Comparison of ENCODE assay signal across 23 cellular contexts in the genomic region with DNA sequence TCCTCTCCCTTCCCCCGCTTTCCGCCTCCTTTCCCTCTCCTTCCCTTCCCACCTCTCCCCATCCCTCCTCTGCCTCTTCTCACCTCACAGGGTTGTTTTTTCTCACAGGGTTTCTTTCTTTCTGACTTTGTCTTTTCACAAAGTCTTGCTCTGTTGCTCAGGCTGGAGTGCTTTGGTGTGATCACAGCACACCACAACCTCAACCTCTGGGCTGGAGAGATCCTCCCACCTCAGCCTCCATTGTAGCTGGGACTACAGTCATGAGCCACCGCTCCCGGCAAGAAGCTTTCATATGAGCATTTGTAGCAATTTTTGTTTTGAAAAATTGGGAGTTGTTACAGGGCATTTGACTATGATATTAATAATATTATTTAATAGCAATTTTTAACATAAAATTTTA. TPM values are rescaled to one million over a fixed set of nuclear protein-coding genes. Genes with fewer than 3 reads are reported as not detected.
A peak's percentile ranks its signal among the peaks of the same experiment; 100 is the strongest.
DNase-seq lines count a peak whose midpoint lies in the region; ATAC-seq and TF ChIP-seq lines count a peak whose summit lies in the region.
"Had no signal": no experiment of that assay in that cellular context is flagged by ENCODE, and none has a peak within 500 bp of the region (broad histone marks: within the 10 kb centered on the region; RNA-seq: fewer than 3 reads in every experiment).

No MANE protein-coding gene starts in this region.

- H3K27ac Mint-ChIP-seq in T-helper 17 cell = peak overlapping the region; percentile 14
- H3K27ac Mint-ChIP-seq in stimulated activated memory B cell treated with anti-CD40 and anti-IgM and Interleukin-4, amounts not matched to agents 10 μg/mL and 1 μg/mL and 100 μg/mL, for 72 hours = no peak overlapping the region
- H3K27ac Mint-ChIP-seq: CD4-positive, alpha-beta memory T cell had no signal

- no TSS peak for BruUV-seq in A673 (replicated peaks; lab: Mats Ljungman, UMichigan)

- CTCF ChIA-PET in A673 (lab: Charles Lee) = interaction anchor here (0.6 kb wide), 1 partner anchor 192 kb away, joined by 3 read pairs; no protein-coding TSS in a partner anchor
- CTCF ChIA-PET in HEK293 (lab: Yijun Ruan, JAX) = interaction anchor here (1.3 to 1.6 kb wide), 2 partner anchors 10 to 27 kb away, joined by 4 to 5 read pairs; no protein-coding TSS in a partner anchor

- H3K9me3 ChIP-seq in A673 (ENCODE audit: low read depth, low read length, poor library complexity, severe bottlenecking) (no peaks in the 10 kb centered on the region), HEK293 (ENCODE audit: control insufficient read depth, insufficient read depth, low read depth, low read length) (no peaks in the 10 kb centered on the region), T-helper 17 cell (ENCODE audit: control insufficient read depth, low read length, poor library complexity, severe bottlenecking) (no peaks in the 10 kb centered on the region), neutrophil (no peaks in the 10 kb centered on the region)
- H3K9me3 ChIP-seq: A549, Caco-2, HAP-1 had no signal

- peak overlapping the region; percentile 92 for H3K27ac ChIP-seq in A673 (ENCODE audit: low read depth, low read length, poor library complexity, severe bottlenecking)
- H3K27ac ChIP-seq in HEK293 (ENCODE audit: extremely low read depth, low read depth, low read length) = no peak overlapping the region
- H3K27ac ChIP-seq in neutrophil = peak overlapping the region; percentile 69
- H3K27ac ChIP-seq: GM23248 had no signal

- H3K4me3 ChIP-seq in A673 (ENCODE audit: low read depth, low read length, poor library complexity, severe bottlenecking) (no peak overlapping the region), HEK293 (ENCODE audit: low read depth, low read length) (no peak overlapping the region), neutrophil (ENCODE audit: low read depth in 1 of 2, low read length in 1 of 2) (no peak overlapping the region)
- H3K4me3 ChIP-seq: A549, GM23248, HAP-1 had no signal

- no peaks in the 10 kb centered on the region for H3K9me3 Mint-ChIP-seq in stimulated activated memory B cell treated with anti-CD40 and anti-IgM and Interleukin-4, amounts not matched to agents 10 μg/mL and 1 μg/mL and 100 μg/mL, for 72 hours
- H3K9me3 Mint-ChIP-seq: CD4-positive, alpha-beta memory T cell had no signal

- peaks cover 54% of the 10 kb centered on the region for H3K4me1 ChIP-seq in A673 (ENCODE audit: insufficient read depth, low read length, poor library complexity, severe bottlenecking)
- peaks cover 16% of the 10 kb centered on the region for H3K4me1 ChIP-seq in HEK293 (ENCODE audit: control insufficient read depth, insufficient read depth, low read length)
- peaks cover 40 to 48% of the 10 kb centered on the region in 2 experiments for H3K4me1 ChIP-seq in neutrophil (ENCODE audit: control insufficient read depth in 1 of 2, insufficient read depth in 1 of 2, low read depth in 1 of 2, low read length in 1 of 2)
- H3K4me1 ChIP-seq: HAP-1 had no signal

- peaks cover 32% of the 10 kb centered on the region for H3K4me1 Mint-ChIP-seq in T-helper 17 cell
- peaks cover 40% of the 10 kb centered on the region for H3K4me1 Mint-ChIP-seq in stimulated activated memory B cell treated with anti-CD40 and anti-IgM and Interleukin-4, amounts not matched to agents 10 μg/mL and 1 μg/mL and 100 μg/mL, for 72 hours

- DNase-seq in A673 (ENCODE audit: low spot score) (no peak), T-helper 17 cell (no peak), NCI-H2029 (lab: John Stamatoyannopoulos, UW) (no peak)
- DNase-seq in activated CD4-positive, alpha-beta T cell treated with anti-CD3 and anti-CD28 coated beads for 1 hour = no peak
- DNase-seq: C1 segment of cervical spinal cord; Caco-2; CD4-positive, alpha-beta memory T cell; GM23248; NCI-H1092 treated with DMSO at 0.1 percent for 48 hours; NCI-H1436; NCI-H187; NCI-H2171 treated with DMSO at 0.1 percent for 48 hours; NCI-H345; NCI-H524; NCI-H748 treated with DMSO at 0.1 percent for 48 hours; NK-92 treated with Interleukin-12 subunit alpha and Interleukin-12 subunit beta, amount 100 ng/mL, for 24 hours; PC-3; Right ventricle myocardium superior had no signal

- no peaks in the 10 kb centered on the region for H3K27me3 ChIP-seq in A673 (replicated peaks; ENCODE audit: insufficient read depth, low read depth, low read length, poor library complexity)
- H3K27me3 ChIP-seq in neutrophil = no peaks in the 10 kb centered on the region

- intact Hi-C loops in A673 (cut with micrococcal nuclease; ENCODE audit: unreplicated experiment) = no loop called here

- ATAC-seq in T-helper 17 cell = no peak
- no peak for ATAC-seq in stimulated activated memory B cell treated with anti-CD40 and anti-IgM and Interleukin-4, amounts not matched to agents 10 μg/mL and 1 μg/mL and 100 μg/mL, for 72 hours
- ATAC-seq: PC-3 had no signal

- no peak for TF ChIP-seq CTCF in A673 (conservative IDR thresholded peaks at IDR 0.05; ENCODE audit: low read depth, low read length)
- no peak for TF ChIP-seq CTCF in HEK293 (tag by site-specific recombination; IDR thresholded peaks at IDR 0.05)
- TF ChIP-seq CTCF in neutrophil (IDR thresholded peaks at IDR 0.05) = no peak

- POLR2A ChIA-PET in A673 (lab: Charles Lee; ENCODE audit: low non-redundant PET) (no interaction called here), HEK293 (lab: Yijun Ruan, JAX) (no interaction called here)

- H3K36me3 ChIP-seq in A673 (ENCODE audit: insufficient read depth, low read length, poor library complexity, severe bottlenecking) = no peaks in the 10 kb centered on the region
- H3K36me3 ChIP-seq in HEK293 (ENCODE audit: control insufficient read depth in 2 of 2, insufficient read depth in 1 of 2, low read length in 2 of 2) = peaks cover 0 to 4% of the 10 kb centered on the region in 2 experiments; a peak in 1 of 3 replicates
- H3K36me3 ChIP-seq in neutrophil = no peaks in the 10 kb centered on the region
- H3K36me3 ChIP-seq: HAP-1 had no signal

- no peak overlapping the region for H3K4me3 Mint-ChIP-seq in T-helper 17 cell
- H3K4me3 Mint-ChIP-seq in stimulated activated memory B cell treated with anti-CD40 and anti-IgM and Interleukin-4, amounts not matched to agents 10 μg/mL and 1 μg/mL and 100 μg/mL, for 72 hours = no peak overlapping the region
- H3K4me3 Mint-ChIP-seq: CD4-positive, alpha-beta memory T cell had no signal

- no peaks in the 10 kb centered on the region for H3K36me3 Mint-ChIP-seq in T-helper 17 cell (ENCODE audit: low read depth)
- H3K36me3 Mint-ChIP-seq in stimulated activated memory B cell treated with anti-CD40 and anti-IgM and Interleukin-4, amounts not matched to agents 10 μg/mL and 1 μg/mL and 100 μg/mL, for 72 hours = peaks cover 24% of the 10 kb centered on the region

- no peaks in the 10 kb centered on the region for H3K27me3 Mint-ChIP-seq in T-helper 17 cell
- H3K27me3 Mint-ChIP-seq in stimulated activated memory B cell treated with anti-CD40 and anti-IgM and Interleukin-4, amounts not matched to agents 10 μg/mL and 1 μg/mL and 100 μg/mL, for 72 hours = no peaks in the 10 kb centered on the region
- H3K27me3 Mint-ChIP-seq: CD4-positive, alpha-beta memory T cell had no signal

TF ChIP-seq in HEK293, 187 proteins besides CTCF, POLR2A, EP300 and RAD21:
- no peak for TF ChIP-seq ZNF223 (tag by site-specific recombination; IDR thresholded peaks at IDR 0.05)
- TF ChIP-seq GFI1B (tag by site-specific recombination; IDR thresholded peaks at IDR 0.05) = no peak
- TF ChIP-seq TSHZ1 (tag by site-specific recombination; IDR thresholded peaks at IDR 0.05; ENCODE audit: borderline replicate concordance) = no peak
- no peak for TF ChIP-seq ZNF350 (tag by site-specific recombination; IDR thresholded peaks at IDR 0.05)
- no peak for TF ChIP-seq HOXD13 (CRISPR knock-in tag; IDR thresholded peaks at IDR 0.05; ENCODE audit: borderline replicate concordance)
- 0 out of 2 replicates have a peak, but pooled peaks have one; percentile 62 for TF ChIP-seq PRDM1 (tag by site-specific recombination; IDR thresholded peaks at IDR 0.05)

RNA-seq across cellular contexts. Expression of gene ACSL3, which starts 32.9 kb away (rescaled TPM):
- total RNA-seq in A673 (2021) (155 and 163 TPM in 2 replicates), T-helper 17 cell (10 to 100 TPM; 56.2 to 65.7 TPM)
